Comparison of ENCODE assay signal across 12 cellular contexts in the genomic region with DNA sequence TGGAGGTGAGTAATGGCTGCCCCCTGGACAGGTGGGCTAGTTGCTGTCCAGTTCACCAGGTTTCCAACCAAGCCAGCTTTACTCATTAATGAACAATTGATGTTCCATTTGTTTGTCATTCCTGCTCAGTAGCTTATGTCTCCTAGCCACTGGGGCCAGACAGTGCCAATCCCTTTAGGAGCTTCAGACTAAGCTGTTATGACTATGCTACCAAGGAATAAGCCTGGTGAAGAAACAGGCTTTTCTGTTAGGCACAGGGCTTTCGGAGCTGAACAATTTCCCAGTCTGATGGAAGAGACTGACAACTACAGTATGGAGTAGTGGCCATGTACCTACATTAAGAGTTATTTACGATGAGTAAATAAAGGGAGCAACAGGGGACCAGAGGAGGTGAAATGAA. TPM values are rescaled to one million over a fixed set of nuclear protein-coding genes. Genes with fewer than 3 reads are reported as not detected.
DNase-seq lines count a peak whose midpoint lies in the region; ATAC-seq, FAIRE-seq and TF ChIP-seq lines count a peak whose summit lies in the region.
"Had no signal": no experiment of that assay in that cellular context is flagged by ENCODE, and none has a peak within 500 bp of the region (broad histone marks: within the 10 kb centered on the region; RNA-seq: fewer than 3 reads in every experiment).

No MANE protein-coding gene starts in this region.

- TF ChIP-seq POLR2A in HepG2 (IDR thresholded peaks at IDR 0.05; ENCODE audit: insufficient read depth in 1 of 2, low read depth in 2 of 2, low read length in 2 of 2) (no peak), right lobe of liver (IDR thresholded peaks at IDR 0.05) (no peak), testis (IDR thresholded peaks at IDR 0.05) (no peak), GM12891 (IDR thresholded peaks at IDR 0.05; ENCODE audit: low read depth, low read length) (no peak)

- intact Hi-C loops in HepG2 (cut with micrococcal nuclease; ENCODE audit: unreplicated experiment) (loop anchor here (10.0 kb wide), 1 partner anchor 104 kb away; a partner anchor contains a TSS), right lobe of liver (cut with DNase I) (no loop called here), testis (cut with DNase I; ENCODE audit: low total_unique reads) (no loop called here)

- no peak for TF ChIP-seq EP300 in HepG2 (IDR thresholded peaks at IDR 0.05; ENCODE audit: low read depth in 2 of 2, low read length in 2 of 2)
- no peak for TF ChIP-seq EP300 in HepG2 (CRISPR knock-in tag; IDR thresholded peaks at IDR 0.05; ENCODE audit: borderline replicate concordance)

- peak overlapping the region; percentile 10 for H3K27ac Mint-ChIP-seq in T-helper 17 cell
- H3K27ac Mint-ChIP-seq in immature natural killer cell, result peak overlapping the region; percentile 96 to 100 (median 98)

- peak overlapping the region; percentile 87; the same call in 1 of the 2 replicates for H3K4me2 ChIP-seq in HepG2 (ENCODE audit: low read depth, low read length)

- H3K4me1 ChIP-seq in HepG2 (ENCODE audit: insufficient read depth, low read length), result peaks cover 26% of the 10 kb centered on the region
- no peaks in the 10 kb centered on the region for H3K4me1 ChIP-seq in right lobe of liver
- H3K4me1 ChIP-seq in testis, result peaks cover 4% of the 10 kb centered on the region

- no peaks in the 10 kb centered on the region for H3K36me3 ChIP-seq in HepG2 (replicated peaks in 1 of 2; ENCODE audit: control insufficient read depth in 1 of 2, insufficient read depth in 2 of 2, low read length in 2 of 2)
- no peaks in the 10 kb centered on the region for H3K36me3 ChIP-seq in right lobe of liver
- no peaks in the 10 kb centered on the region for H3K36me3 ChIP-seq in testis (ENCODE audit: low read depth, missing control alignments)
- H3K36me3 ChIP-seq: SJCRH30 had no signal

- H3K36me3 Mint-ChIP-seq in T-helper 17 cell (ENCODE audit: low read depth), result no peaks in the 10 kb centered on the region
- peaks cover 0 to 8% (median 0%) of the 10 kb centered on the region in 3 donors for H3K36me3 Mint-ChIP-seq in immature natural killer cell

- no peaks in the 10 kb centered on the region for H3K27me3 Mint-ChIP-seq in T-helper 17 cell
- H3K27me3 Mint-ChIP-seq in immature natural killer cell (ENCODE audit: low read depth in 3 of 3), result peaks cover 19 to 31% (median 20%) of the 10 kb centered on the region in 3 donors

- TF ChIP-seq CTCF in HepG2 (CRISPR knock-in tag; IDR thresholded peaks at IDR 0.05) (no peak), right lobe of liver (IDR thresholded peaks at IDR 0.05) (no peak), testis (IDR thresholded peaks at IDR 0.05) (no peak), GM10248 (IDR thresholded peaks at IDR 0.05; ENCODE audit: control extremely low read depth, extremely low read depth, low read depth, missing control alignments) (no peak)

- H3K27ac ChIP-seq in HepG2 (ENCODE audit: extremely low read length, insufficient read depth, low read length) (no peak overlapping the region), right lobe of liver (no peak overlapping the region), testis (peak overlapping the region; percentile 99)

- DNase-seq in HepG2 (ENCODE audit: low spot score) (no peak), right lobe of liver (no peak), T-helper 17 cell (no peak), immature natural killer cell (no peak), testis (peak; percentile 9), GM10248 (ENCODE audit: extremely low spot score) (no peak), NCI-H510A (lab: John Stamatoyannopoulos, UW) (no peak), GM12891 (ENCODE audit: insufficient read length, low spot score) (no peak)
- DNase-seq: activated CD4-positive, CD25-positive, alpha-beta regulatory T cell; SJCRH30; stimulated activated CD4-positive, alpha-beta T cell treated with anti-CD3 and anti-CD28 coated beads, Interleukin-4, amount 100 ng/mL, for 4 hours had no signal

- POLR2A ChIA-PET in HepG2 (lab: Yijun Ruan, JAX) (interaction anchor here (1.0 to 1.3 kb wide), 2 partner anchors 21 to 44 kb away, joined by 3 read pairs; a partner anchor contains a TSS), GM10248 (lab: Yijun Ruan, JAX) (interaction anchor here (2.3 kb wide), 1 partner anchor 21 kb away, joined by 8 read pairs; a partner anchor contains a TSS)

- H3K9me3 ChIP-seq in HepG2 (ENCODE audit: low read length) (no peaks in the 10 kb centered on the region), right lobe of liver (no peaks in the 10 kb centered on the region), T-helper 17 cell (ENCODE audit: control insufficient read depth, low read length, poor library complexity, severe bottlenecking) (no peaks in the 10 kb centered on the region), testis (no peaks in the 10 kb centered on the region)
- H3K9me3 ChIP-seq: SJCRH30 had no signal

- no peak overlapping the region for H2AFZ ChIP-seq in HepG2 (ENCODE audit: low read length)

- WGBS in HepG2 (ENCODE audit: low lambda C conversion rate), result 84% methylated on average over 2 of the region's 2 CpGs
- 100% methylated on average over 2 of the region's 2 CpGs for WGBS in right lobe of liver (ENCODE audit: insufficient coverage, low coverage, low lambda C conversion rate, missing lambda C conversion rate)
- WGBS in testis, 2 donors, result 66 to 80% methylated on average over 2 of the region's 2 CpGs

- CTCF ChIA-PET in HepG2 (lab: Yijun Ruan, JAX; ENCODE audit: low intra/inter-chr PET ratio, low total read pairs), result no interaction called here
- CTCF ChIA-PET in GM10248 (lab: Yijun Ruan, JAX), result interaction anchor here (1.1 to 2.7 kb wide), 7 partner anchors 11 to 207 kb away, joined by 3 to 19 read pairs (median 5); no protein-coding TSS in a partner anchor

- H3K9me3 Mint-ChIP-seq in immature natural killer cell, result peaks cover 0 to 13% (median 6%) of the 10 kb centered on the region in 6 donors

- no peak for TF ChIP-seq RAD21 in HepG2 (CRISPR knock-in tag; IDR thresholded peaks at IDR 0.05)

- no peak overlapping the region for H3K9ac ChIP-seq in HepG2 (ENCODE audit: insufficient read depth, low read depth, low read length)

- no TSS peak for BruUV-seq in HepG2 (replicated peaks; lab: Mats Ljungman, UMichigan)

- ATAC-seq in HepG2, result no peak
- ATAC-seq in right lobe of liver, result no peak
- ATAC-seq in T-helper 17 cell, result no peak

- H3K4me3 Mint-ChIP-seq in T-helper 17 cell (no peak overlapping the region), immature natural killer cell (peak overlapping the region; percentile 90 to 99 (median 97))

- no peaks in the 10 kb centered on the region; a peak in 1 of 5 replicates for H3K27me3 ChIP-seq in HepG2 (ENCODE audit: control insufficient read depth in 1 of 2, insufficient read depth in 2 of 2, low read length in 2 of 2)
- H3K27me3 ChIP-seq in right lobe of liver, result no peaks in the 10 kb centered on the region
- H3K27me3 ChIP-seq in testis, result no peaks in the 10 kb centered on the region
- H3K27me3 ChIP-seq: SJCRH30 had no signal

- in situ Hi-C loops in HepG2 (cut with HindIII; ENCODE audit: extremely low pct_ligation_motif_present, low pct_unique_long_range_greater_than_20kb), result no loop called here

- FAIRE-seq in HepG2 (lab: Jason Lieb, UNC), result no peak
- no peak for FAIRE-seq in GM12891 (lab: Jason Lieb, UNC)
- FAIRE-seq: colon had no signal

- peaks cover 19% of the 10 kb centered on the region for H3K4me1 Mint-ChIP-seq in T-helper 17 cell
- H3K4me1 Mint-ChIP-seq in immature natural killer cell, result peaks cover 33 to 41% of the 10 kb centered on the region in 2 donors

- no peak overlapping the region for H3K4me3 ChIP-seq in HepG2 (replicated peaks in 1 of 3; ENCODE audit: insufficient read depth in 1 of 3, low read depth in 2 of 3, low read length in 3 of 3)
- H3K4me3 ChIP-seq in right lobe of liver, result no peak overlapping the region
- H3K4me3 ChIP-seq in testis, result peak overlapping the region; percentile 78 to 94

- H4K20me1 ChIP-seq in HepG2 (ENCODE audit: insufficient read depth, low read length), result no peaks in the 10 kb centered on the region

- H3K79me2 ChIP-seq in HepG2 (ENCODE audit: insufficient read depth, low read length), result peaks cover 12% of the 10 kb centered on the region

RNA-seq across cellular contexts. Expression of a gene that starts 2.1 kb away (rescaled TPM):
- total RNA-seq in HepG2 (2016; rRNA removed; fragmentation: Illumina TruSeq; extraction: Trizol) (50.7 and 59.2 TPM in 2 replicates), right lobe of liver (10 to 100 TPM in 2 of 6 experiments, 1 to 10 TPM in 4; 4.4 to 17.7 (median 6.2) TPM), T-helper 17 cell (1 to 10 TPM; 3.6 to 6.3 TPM), testis (10 to 100 TPM; 46.1 to 60.0 TPM)
- total RNA-seq in HepG2 (2016; cell fraction: cytosol; rRNA removed; fragmentation: Illumina TruSeq; extraction: Trizol; ENCODE audit: low read depth), result 9.0 and 17.2 TPM in 2 replicates
- total RNA-seq in HepG2 (2016; cell fraction: insoluble cytoplasmic fraction; rRNA removed; fragmentation: Illumina TruSeq; extraction: Trizol), result 53.0 and 54.3 TPM in 2 replicates
- 10.5 and 14.1 TPM in 2 replicates for total RNA-seq in HepG2 (2016; cell fraction: membrane; rRNA removed; fragmentation: Illumina TruSeq; extraction: Trizol)
- 17.0 and 26.9 TPM in 2 replicates for total RNA-seq in HepG2 (2016; cell fraction: nucleus; rRNA removed; fragmentation: Illumina TruSeq; extraction: Trizol)
- polyA plus RNA-seq in HepG2 (2011; rRNA removed) (37.3 and 39.2 TPM in 2 replicates), immature natural killer cell (10 to 100 TPM; 35.9 to 59.9 (median 37.2) TPM), testis (ENCODE audit: insufficient read depth, low read depth, low replicate concordance) (234 TPM)
- 39.8 and 50.1 TPM in 2 replicates for polyA plus RNA-seq in HepG2 (2011; cell fraction: cytosol; rRNA removed)
- polyA plus RNA-seq in HepG2 (2011; cell fraction: nucleus; rRNA removed), result 10.2 and 10.4 TPM in 2 replicates
- polyA plus RNA-seq in HepG2 (2012), result 27.8 and 33.2 TPM in 2 replicates
- polyA plus RNA-seq in HepG2 (2016; cell fraction: cytosol; fragmentation: Illumina TruSeq; extraction: Trizol; ENCODE audit: low read depth), result 6.3 and 9.9 TPM in 2 replicates
- 35.3 and 35.8 TPM in 2 replicates for polyA plus RNA-seq in HepG2 (2016; cell fraction: insoluble cytoplasmic fraction; fragmentation: Illumina TruSeq; extraction: Trizol; ENCODE audit: low read depth)
- polyA plus RNA-seq in HepG2 (2016; cell fraction: membrane; fragmentation: Illumina TruSeq; extraction: Trizol; ENCODE audit: low read depth), result 7.3 and 7.8 TPM in 2 replicates
- polyA plus RNA-seq in HepG2 (2016; cell fraction: nucleus; fragmentation: Illumina TruSeq; extraction: Trizol; ENCODE audit: insufficient read depth, low read depth), result 19.2 and 21.0 TPM in 2 replicates
- polyA minus RNA-seq in HepG2 (2011; rRNA and poly(A)+ RNA removed; ENCODE audit: low replicate concordance), result 14.9 and 26.4 TPM in 2 replicates
- 3.2 and 3.4 TPM in 2 replicates for polyA minus RNA-seq in HepG2 (2011; cell fraction: cytosol; rRNA and poly(A)+ RNA removed)
- polyA minus RNA-seq in HepG2 (2011; cell fraction: nucleus; rRNA and poly(A)+ RNA removed), result 4.1 TPM in 2 replicates
- polyA plus RNA-seq in GM12891 (2012; ENCODE audit: low read depth, missing spikeins), result 13.7 TPM

RNA-seq across cellular contexts. Expression of a gene that starts 20.7 kb away (rescaled TPM):
- total RNA-seq in HepG2 (2016; rRNA removed; fragmentation: Illumina TruSeq; extraction: Trizol), result 50.7 and 59.5 TPM in 2 replicates
- total RNA-seq in HepG2 (2016; cell fraction: cytosol; rRNA removed; fragmentation: Illumina TruSeq; extraction: Trizol; ENCODE audit: low read depth), result 9.4 and 13.3 TPM in 2 replicates
- total RNA-seq in HepG2 (2016; cell fraction: insoluble cytoplasmic fraction; rRNA removed; fragmentation: Illumina TruSeq; extraction: Trizol), result 50.6 and 54.5 TPM in 2 replicates
- 19.2 and 24.0 TPM in 2 replicates for total RNA-seq in HepG2 (2016; cell fraction: membrane; rRNA removed; fragmentation: Illumina TruSeq; extraction: Trizol)
- total RNA-seq in HepG2 (2016; cell fraction: nucleus; rRNA removed; fragmentation: Illumina TruSeq; extraction: Trizol), result 50.0 and 54.9 TPM in 2 replicates
- 15.9 and 17.9 TPM in 2 replicates for polyA plus RNA-seq in HepG2 (2011; rRNA removed)
- polyA plus RNA-seq in HepG2 (2011; cell fraction: cytosol; rRNA removed), result 9.5 and 11.8 TPM in 2 replicates
- polyA plus RNA-seq in HepG2 (2011; cell fraction: nucleus; rRNA removed), result 57.7 and 73.4 TPM in 2 replicates
- polyA plus RNA-seq in HepG2 (2012), result 25.8 and 32.8 TPM in 2 replicates
- 3.1 and 3.2 TPM in 2 replicates for polyA plus RNA-seq in HepG2 (2016; cell fraction: cytosol; fragmentation: Illumina TruSeq; extraction: Trizol; ENCODE audit: low read depth)
- 56.2 and 61.3 TPM in 2 replicates for polyA plus RNA-seq in HepG2 (2016; cell fraction: insoluble cytoplasmic fraction; fragmentation: Illumina TruSeq; extraction: Trizol; ENCODE audit: low read depth)
- 9.0 and 10.3 TPM in 2 replicates for polyA plus RNA-seq in HepG2 (2016; cell fraction: membrane; fragmentation: Illumina TruSeq; extraction: Trizol; ENCODE audit: low read depth)
- 70.2 and 76.0 TPM in 2 replicates for polyA plus RNA-seq in HepG2 (2016; cell fraction: nucleus; fragmentation: Illumina TruSeq; extraction: Trizol; ENCODE audit: insufficient read depth, low read depth)
- polyA minus RNA-seq in HepG2 (2011; rRNA and poly(A)+ RNA removed; ENCODE audit: low replicate concordance), result 25.3 and 62.6 TPM in 2 replicates
- polyA minus RNA-seq in HepG2 (2011; cell fraction: cytosol; rRNA and poly(A)+ RNA removed), result 11.8 and 15.0 TPM in 2 replicates
- 91.1 and 123 TPM in 2 replicates for polyA minus RNA-seq in HepG2 (2011; cell fraction: nucleus; rRNA and poly(A)+ RNA removed)
- 10 to 100 TPM; 23.2 to 40.0 (median 36.3) TPM for total RNA-seq in right lobe of liver
- total RNA-seq in T-helper 17 cell, result 100 to 1,000 TPM; 187 to 190 TPM
- 10 to 100 TPM; 44.4 to 74.2 (median 46.3) TPM for polyA plus RNA-seq in immature natural killer cell
- total RNA-seq in testis, result 100 to 1,000 TPM; 109 to 136 TPM
- 73.2 TPM for polyA plus RNA-seq in testis (ENCODE audit: insufficient read depth, low read depth, low replicate concordance)
- polyA plus RNA-seq in GM12891 (2012; ENCODE audit: low read depth, missing spikeins), result 48.0 TPM

Comparison
In these comparisons a context has a peak if more than half of its experiments do, and no peak if none do; other contexts are left out.
1. H3K27ac ChIP-seq: peak in testis (2 of 2); none in HepG2 (single experiment) and right lobe of liver (0 of 3).
2. H3K4me3 ChIP-seq: peak in testis (2 of 2); none in HepG2 (0 of 3) and right lobe of liver (0 of 3).